Comparison of ENCODE assay signal across 25 cellular contexts in the genomic region with DNA sequence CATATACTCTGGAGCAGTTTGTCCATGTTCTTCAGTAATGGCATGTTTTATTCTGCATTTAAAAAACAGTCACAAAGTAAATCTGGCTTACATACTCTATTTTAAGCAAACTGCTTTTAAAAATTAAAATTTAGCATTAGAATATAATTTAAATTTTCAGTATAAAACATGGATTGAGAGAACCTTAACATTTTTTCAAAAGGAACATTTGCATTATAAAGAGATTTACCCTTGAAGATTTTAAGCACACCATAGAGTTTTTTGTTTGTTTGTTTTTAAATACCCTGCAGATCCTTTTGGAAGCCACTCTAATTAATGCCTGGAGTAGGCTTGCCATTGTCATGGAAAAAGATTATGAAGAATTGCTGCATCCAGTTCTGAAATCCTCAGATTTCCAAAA.
DNase-seq lines count a peak whose midpoint lies in the region; ATAC-seq, FAIRE-seq and TF ChIP-seq lines count a peak whose summit lies in the region.
"Had no signal": no experiment of that assay in that cellular context is flagged by ENCODE, and none has a peak within 500 bp of the region (broad histone marks: within the 10 kb centered on the region; RNA-seq: fewer than 3 reads in every experiment).

No MANE protein-coding gene starts in this region.

- no peak for TF ChIP-seq EP300 in H1 (IDR thresholded peaks at IDR 0.05; ENCODE audit: borderline replicate concordance in 1 of 2, low read depth in 2 of 2, low read length in 2 of 2)

- H3K27ac ChIP-seq in H1 (ENCODE audit: low read depth, low read length) = no peak overlapping the region

- no peak overlapping the region for H3K18ac ChIP-seq in H1 (ENCODE audit: extremely low read depth, low read length)

- H3K14ac ChIP-seq in H1 (ENCODE audit: insufficient read length) = no peak overlapping the region

- POLR2A ChIA-PET in H1 (lab: Charles Lee; ENCODE audit: partially characterized antibody) = no interaction called here

- no peak overlapping the region for H2AFZ ChIP-seq in H1 (ENCODE audit: low read length)

- no peak overlapping the region for H4K5ac ChIP-seq in H1 (ENCODE audit: insufficient read length, low read depth, low read length)

- FAIRE-seq in G401.6 (lab: Jason Lieb, UNC) = peak; percentile 66
- FAIRE-seq in H54 (lab: Jason Lieb, UNC) = peak; percentile 61
- FAIRE-seq in H1 (lab: Jason Lieb, UNC) = peak; percentile 57
- FAIRE-seq: GM12891, GM18507, HepG2, HTR-8/SVneo had no signal

- no peak overlapping the region for H3K23ac ChIP-seq in H1 (ENCODE audit: insufficient read length)

- no peaks in the 10 kb centered on the region for H3K27me3 ChIP-seq in H1 (replicated peaks in 1 of 4; ENCODE audit: control insufficient read depth in 3 of 4, extremely low read depth in 1 of 4, insufficient read depth in 3 of 4, low read length in 3 of 4)
- H3K27me3 ChIP-seq: BE2C had no signal

- no peaks in the 10 kb centered on the region for H4K20me1 ChIP-seq in H1 (replicated peaks in 1 of 2; ENCODE audit: control insufficient read depth in 1 of 2, insufficient read depth in 2 of 2, low read length in 2 of 2)

- ATAC-seq in activated T-cell treated with anti-CD3 and anti-CD28 coated beads, Interleukin-2, amount 50 U/mL, for 4 hours = no peak
- ATAC-seq: HCT116, HepG2 had no signal

- peaks cover 0 to 38% of the 10 kb centered on the region in 2 experiments; a peak in 3 of 4 replicates for H3K79me2 ChIP-seq in H1 (ENCODE audit: control insufficient read depth in 1 of 2, insufficient read depth in 2 of 2, low read length in 2 of 2)

- no peaks in the 10 kb centered on the region for H3K9me3 Mint-ChIP-seq in activated T-cell treated with anti-CD3 and anti-CD28 coated beads, Interleukin-2, amount 50 U/mL, for 4 hours
- H3K9me3 Mint-ChIP-seq: CD4-positive, CD25-positive, alpha-beta regulatory T cell; CD8-positive, alpha-beta memory T cell; HFFc6; IgD-negative memory B cell had no signal

- H4K91ac ChIP-seq in H1 (replicated peaks; ENCODE audit: insufficient read length, low read length) = no peak overlapping the region

- no peak overlapping the region for H2BK15ac ChIP-seq in H1 (ENCODE audit: low read length)

- TF ChIP-seq CTCF in H1 (IDR thresholded peaks at IDR 0.05; ENCODE audit: control extremely low read depth in 1 of 3, insufficient read depth in 1 of 3, low read depth in 1 of 3, low read length in 3 of 3) = no peak

- TF ChIP-seq POLR2A in H54 (IDR thresholded peaks at IDR 0.05; ENCODE audit: low read depth, low read length) (no peak), H1 (IDR thresholded peaks at IDR 0.05; ENCODE audit: control extremely low read depth in 1 of 2, low read depth in 2 of 2, low read length in 2 of 2) (no peak)

- H3K36me3 ChIP-seq in H1 (ENCODE audit: control insufficient read depth in 2 of 4, insufficient read depth in 4 of 4, low read length in 3 of 4) = no peaks in the 10 kb centered on the region; a peak in 1 of 8 replicates
- H3K36me3 ChIP-seq: BE2C had no signal

- DNase-seq in H54 (ENCODE audit: insufficient read length, low spot score) (no peak), H1 (ENCODE audit: low read depth in 1 of 2, low spot score in 2 of 2) (no peak), ecto neural progenitor cell (ENCODE audit: low spot score) (no peak)
- no peak for DNase-seq in activated CD8-positive, alpha-beta memory T cell treated with anti-CD3 and anti-CD28 coated beads for 24 hours
- no peak for DNase-seq in activated T-cell treated with anti-CD3 and anti-CD28 coated beads, Interleukin-2, amount 50 U/mL, for 4 hours
- DNase-seq: ACHN; BE2C; C1 segment of cervical spinal cord; CD4-positive, CD25-positive, alpha-beta regulatory T cell; CD8-positive, alpha-beta memory T cell; COR-L47; DMS 273 treated with DMSO at 0.1 percent for 48 hours; DMS53; DND-41; EL; GOT3; HFFc6; KBM-7 had no signal

- no peak overlapping the region for H2BK5ac ChIP-seq in H1 (ENCODE audit: low read depth, low read length)

- 0 out of 2 replicates have a peak, but pooled peaks cover 2% of the 10 kb centered on the region for H3K79me1 ChIP-seq in H1 (ENCODE audit: low read depth, low read length)

- H3K4me3 ChIP-seq in H1 (ENCODE audit: extremely low read depth in 1 of 4, insufficient read depth in 2 of 4, low read depth in 3 of 4, low read length in 4 of 4) = no peak overlapping the region

- no peak overlapping the region for H3K56ac ChIP-seq in H1 (replicated peaks; ENCODE audit: insufficient read length, low read depth, low read length)

- H2BK120ac ChIP-seq in H1 (replicated peaks; ENCODE audit: low read depth, low read length) = no peak overlapping the region

- H4K8ac ChIP-seq in H1 (ENCODE audit: extremely low read depth, insufficient read depth, low read length) = no peak overlapping the region

- peaks cover 13% of the 10 kb centered on the region for H3K36me3 Mint-ChIP-seq in activated T-cell treated with anti-CD3 and anti-CD28 coated beads, Interleukin-2, amount 50 U/mL, for 4 hours (ENCODE audit: insufficient read depth)

- H3K9me3 ChIP-seq in H1 (ENCODE audit: insufficient read depth in 2 of 2, low read depth in 1 of 2, low read length in 1 of 2) = no peaks in the 10 kb centered on the region
- H3K9me3 ChIP-seq: BE2C had no signal

- H3K9ac ChIP-seq in H1 (replicated peaks in 1 of 4; ENCODE audit: extremely low read depth in 1 of 4, low read depth in 3 of 4, low read length in 3 of 4) = no peak overlapping the region

- H2BK20ac ChIP-seq in H1 (ENCODE audit: low read length) = no peak overlapping the region

- no peak overlapping the region for H2BK12ac ChIP-seq in H1 (ENCODE audit: low read depth, low read length)

- CTCF ChIA-PET in H1 (lab: Charles Lee; ENCODE audit: partially characterized antibody) = interaction anchor here (0.7 to 1.0 kb wide), 2 partner anchors 42 to 44 kb away, joined by 3 to 5 read pairs; no protein-coding TSS in a partner anchor

- no peaks in the 10 kb centered on the region for H3K23me2 ChIP-seq in H1 (ENCODE audit: low read depth, low read length)

- TF ChIP-seq RAD21 in H1 (IDR thresholded peaks at IDR 0.05 in 1 of 2, conservative IDR thresholded peaks at IDR 0.05 in 1 of 2; ENCODE audit: low read depth in 2 of 2, low read length in 2 of 2) = no peak

- peaks cover 2 to 31% (median 4%) of the 10 kb centered on the region in 4 experiments; a peak in 5 of 7 replicates for H3K4me1 ChIP-seq in H1 (replicated peaks in 1 of 4; ENCODE audit: control insufficient read depth in 3 of 4, insufficient read depth in 4 of 4, low read length in 3 of 4)
- H3K4me1 ChIP-seq: BE2C had no signal

- H3K4me2 ChIP-seq in H1 (ENCODE audit: insufficient read depth in 1 of 2, low read depth in 2 of 2, low read length in 2 of 2) = peak overlapping the region; percentile 36 to 57; a peak in 1 of 4 replicates

- H3K4me3 Mint-ChIP-seq in activated T-cell treated with anti-CD3 and anti-CD28 coated beads, Interleukin-2, amount 50 U/mL, for 4 hours = no peak overlapping the region
- H3K4me3 Mint-ChIP-seq: CD4-positive, CD25-positive, alpha-beta regulatory T cell; CD8-positive, alpha-beta memory T cell; HFFc6; IgD-negative memory B cell had no signal

- H2AK5ac ChIP-seq in H1 (ENCODE audit: low read depth, low read length) = no peak overlapping the region

- H3K4ac ChIP-seq in H1 (replicated peaks; ENCODE audit: insufficient read length, low read depth, low read length) = no peak overlapping the region

- no peaks in the 10 kb centered on the region for H3K27me3 Mint-ChIP-seq in activated T-cell treated with anti-CD3 and anti-CD28 coated beads, Interleukin-2, amount 50 U/mL, for 4 hours (ENCODE audit: low read depth)
- H3K27me3 Mint-ChIP-seq: CD4-positive, CD25-positive, alpha-beta regulatory T cell; CD8-positive, alpha-beta memory T cell; IgD-negative memory B cell had no signal

- H3K4me1 Mint-ChIP-seq in activated T-cell treated with anti-CD3 and anti-CD28 coated beads, Interleukin-2, amount 50 U/mL, for 4 hours (ENCODE audit: low read depth) = peaks cover 12% of the 10 kb centered on the region

TF ChIP-seq in H1, 55 proteins besides CTCF, POLR2A, EP300 and RAD21:
- TF ChIP-seq TBP (IDR thresholded peaks at IDR 0.05; ENCODE audit: low read depth, low read length) (no peak), BACH1 (IDR thresholded peaks at IDR 0.05; ENCODE audit: low read length) (no peak), POU5F1 (IDR thresholded peaks at IDR 0.05; ENCODE audit: low read depth, low read length) (peak; percentile 59; the same call in 1 of the 2 replicates), CBX5 (IDR thresholded peaks at IDR 0.05; ENCODE audit: low read depth, low read length) (no peak), GTF2F1 (IDR thresholded peaks at IDR 0.05; ENCODE audit: borderline replicate concordance, low read depth, low read length) (no peak), ZNF274 (IDR thresholded peaks at IDR 0.05; ENCODE audit: borderline replicate concordance, extremely low read depth, low read length) (no peak)
